In genomic region chr7:36284470-36284869, GRCh38 we compare ENCODE assay signal across 16 cellular contexts.
DNase-seq lines count a peak whose midpoint lies in the region; ATAC-seq, FAIRE-seq and TF ChIP-seq lines count a peak whose summit lies in the region.
"Had no signal": no experiment of that assay in that cellular context is flagged by ENCODE, and none has a peak within 500 bp of the region (broad histone marks: within the 10 kb centered on the region; RNA-seq: fewer than 3 reads in every experiment).

No MANE protein-coding gene starts in this region.

- H3K27me3 ChIP-seq in Loucy (ENCODE audit: insufficient read depth, low read length, poor library complexity, severe bottlenecking) (no peaks in the 10 kb centered on the region), WERI-Rb-1 (ENCODE audit: insufficient read depth, low read depth, severe bottlenecking) (no peaks in the 10 kb centered on the region), neural progenitor cell (no peaks in the 10 kb centered on the region)
- H3K27me3 ChIP-seq: uterus had no signal

- no peak overlapping the region for H3K4me3 Mint-ChIP-seq in neural progenitor cell
- no peak overlapping the region for H3K4me3 Mint-ChIP-seq in activated T-helper 2 cell treated with anti-CD3 and anti-CD28 coated beads, Interferon-gamma antibody, Interleukin-2, Interleukin-4, amounts not matched to agents 10 μg/mL and 5 μg/mL and 100 μg/mL, durations not matched to agents 14 hours and 24 hours and 36 hours (ENCODE audit: low read depth)
- H3K4me3 Mint-ChIP-seq: HFFc6 had no signal

- DNase-seq in D721Med (ENCODE audit: insufficient read length, low spot score) (no peak), WERI-Rb-1 (no peak), neural progenitor cell (ENCODE audit: low spot score) (peak; percentile 53), NCI-H2171 treated with DMSO at 0.1 percent for 48 hours (lab: John Stamatoyannopoulos, UW) (no peak)
- no peak for DNase-seq in activated T-helper 2 cell treated with anti-CD3 and anti-CD28 coated beads, Interferon-gamma antibody, Interleukin-2, Interleukin-4, amounts not matched to agents 10 μg/mL and 5 μg/mL and 100 μg/mL, durations not matched to agents 14 hours and 24 hours and 36 hours (ENCODE audit: low spot score)
- no peak for DNase-seq in NK-92 treated with Interleukin-12 subunit alpha and Interleukin-12 subunit beta, amount 100 ng/mL, for 24 hours (lab: John Stamatoyannopoulos, UW)
- DNase-seq: activated gamma-delta T cell treated with Interleukin-2 at 50 U/mL for 16 hours, HFFc6, NCI-H1105, uterus had no signal

- peaks cover 3% of the 10 kb centered on the region for H3K27me3 Mint-ChIP-seq in neural progenitor cell (ENCODE audit: insufficient read depth, low read depth)
- H3K27me3 Mint-ChIP-seq in activated T-helper 2 cell treated with anti-CD3 and anti-CD28 coated beads, Interferon-gamma antibody, Interleukin-2, Interleukin-4, amounts not matched to agents 10 μg/mL and 5 μg/mL and 100 μg/mL, durations not matched to agents 14 hours and 24 hours and 36 hours (ENCODE audit: low read depth): no peaks in the 10 kb centered on the region

- no peaks in the 10 kb centered on the region for H3K36me3 ChIP-seq in Loucy (ENCODE audit: insufficient read depth, low read length)
- no peaks in the 10 kb centered on the region for H3K36me3 ChIP-seq in WERI-Rb-1
- H3K36me3 ChIP-seq in neural progenitor cell: no peaks in the 10 kb centered on the region
- H3K36me3 ChIP-seq: prostate gland, uterus had no signal

- no peak for FAIRE-seq in D721Med (lab: Jason Lieb, UNC)
- FAIRE-seq: endometrium, islet of Langerhans had no signal

- H3K4me2 ChIP-seq in Loucy (ENCODE audit: low read depth, low read length, poor library complexity, severe bottlenecking) (peak overlapping the region; percentile 70), neural progenitor cell (no peak overlapping the region)

- H4K20me1 ChIP-seq in Loucy (ENCODE audit: insufficient read depth, low read length, poor library complexity, severe bottlenecking) (no peaks in the 10 kb centered on the region), neural progenitor cell (ENCODE audit: low read depth) (no peaks in the 10 kb centered on the region)

- intact Hi-C loops in activated T-helper 2 cell treated with anti-CD3 and anti-CD28 coated beads, Interferon-gamma antibody, Interleukin-2, Interleukin-4, amounts not matched to agents 10 μg/mL and 5 μg/mL and 100 μg/mL, durations not matched to agents 14 hours and 24 hours and 36 hours (cut with micrococcal nuclease): no loop called here

- no peak overlapping the region for H3K27ac ChIP-seq in WERI-Rb-1
- no peak overlapping the region for H3K27ac ChIP-seq in neural progenitor cell
- H3K27ac ChIP-seq: prostate gland had no signal

- H3K27ac Mint-ChIP-seq in neural progenitor cell: no peak overlapping the region
- H3K27ac Mint-ChIP-seq in activated T-helper 2 cell treated with anti-CD3 and anti-CD28 coated beads, Interferon-gamma antibody, Interleukin-2, Interleukin-4, amounts not matched to agents 10 μg/mL and 5 μg/mL and 100 μg/mL, durations not matched to agents 14 hours and 24 hours and 36 hours: no peak overlapping the region
- H3K27ac Mint-ChIP-seq: HFFc6 had no signal

- TF ChIP-seq CTCF in D721Med (IDR thresholded peaks at IDR 0.05; ENCODE audit: insufficient read depth, missing control alignments): peak; percentile 19
- peak; percentile 52 for TF ChIP-seq CTCF in Loucy (conservative IDR thresholded peaks at IDR 0.05; ENCODE audit: low read length)
- TF ChIP-seq CTCF in WERI-Rb-1 (IDR thresholded peaks at IDR 0.05; ENCODE audit: low read depth, low read length): peak; percentile 32; the same call in 1 of the 2 replicates
- peak; percentile 22 for TF ChIP-seq CTCF in neural progenitor cell (IDR thresholded peaks at IDR 0.05)

- peaks cover 48% of the 10 kb centered on the region for H3K4me1 Mint-ChIP-seq in neural progenitor cell
- peaks cover 41% of the 10 kb centered on the region for H3K4me1 Mint-ChIP-seq in activated T-helper 2 cell treated with anti-CD3 and anti-CD28 coated beads, Interferon-gamma antibody, Interleukin-2, Interleukin-4, amounts not matched to agents 10 μg/mL and 5 μg/mL and 100 μg/mL, durations not matched to agents 14 hours and 24 hours and 36 hours (ENCODE audit: low read depth)

- H3K36me3 Mint-ChIP-seq in neural progenitor cell: peaks cover 12% of the 10 kb centered on the region
- no peaks in the 10 kb centered on the region for H3K36me3 Mint-ChIP-seq in activated T-helper 2 cell treated with anti-CD3 and anti-CD28 coated beads, Interferon-gamma antibody, Interleukin-2, Interleukin-4, amounts not matched to agents 10 μg/mL and 5 μg/mL and 100 μg/mL, durations not matched to agents 14 hours and 24 hours and 36 hours (ENCODE audit: low read depth)

- 0 out of 2 replicates have a peak, but pooled peaks cover 13% of the 10 kb centered on the region for H3F3A ChIP-seq in Loucy (ENCODE audit: low read depth)
- peaks cover 18% of the 10 kb centered on the region for H3F3A ChIP-seq in neural progenitor cell (ENCODE audit: low read depth)

- H3K9me3 Mint-ChIP-seq in neural progenitor cell: no peaks in the 10 kb centered on the region
- no peaks in the 10 kb centered on the region for H3K9me3 Mint-ChIP-seq in activated T-helper 2 cell treated with anti-CD3 and anti-CD28 coated beads, Interferon-gamma antibody, Interleukin-2, Interleukin-4, amounts not matched to agents 10 μg/mL and 5 μg/mL and 100 μg/mL, durations not matched to agents 14 hours and 24 hours and 36 hours
- H3K9me3 Mint-ChIP-seq: HFFc6 had no signal

- ATAC-seq in HG03432 (IDR thresholded peaks at IDR 0.05; ENCODE audit: unreplicated experiment): no peak

- H3K4me3 ChIP-seq in Loucy (ENCODE audit: low read length, poor library complexity, severe bottlenecking) (peak overlapping the region; percentile 10), WERI-Rb-1 (ENCODE audit: low read depth, low read length) (no peak overlapping the region), neural progenitor cell (no peak overlapping the region)
- H3K4me3 ChIP-seq: mucosa of descending colon, prostate gland, uterus had no signal

- H3K79me2 ChIP-seq in Loucy (ENCODE audit: insufficient read depth, low read length) (no peaks in the 10 kb centered on the region), neural progenitor cell (ENCODE audit: low read depth) (no peaks in the 10 kb centered on the region)

- peaks cover 74% of the 10 kb centered on the region for H3K4me1 ChIP-seq in Loucy (ENCODE audit: insufficient read depth, low read length, poor library complexity, severe bottlenecking)
- H3K4me1 ChIP-seq in neural progenitor cell: peaks cover 19% of the 10 kb centered on the region

- H3K9me3 ChIP-seq in Loucy (ENCODE audit: insufficient read depth, low read depth, low read length) (no peaks in the 10 kb centered on the region), WERI-Rb-1 (ENCODE audit: severe bottlenecking) (no peaks in the 10 kb centered on the region), neural progenitor cell (ENCODE audit: low read depth) (no peaks in the 10 kb centered on the region)
- H3K9me3 ChIP-seq: mucosa of descending colon, prostate gland, uterus had no signal

- no peaks in the 10 kb centered on the region for H3K9me2 ChIP-seq in Loucy (replicated peaks; ENCODE audit: low read depth, low read length)

- H3K9ac ChIP-seq in Loucy (ENCODE audit: low read depth, low read length, poor library complexity, severe bottlenecking): peak overlapping the region; percentile 64
- no peak overlapping the region for H3K9ac ChIP-seq in neural progenitor cell

- H2AFZ ChIP-seq in Loucy (ENCODE audit: low read length) (no peak overlapping the region), neural progenitor cell (replicated peaks) (no peak overlapping the region)
